In genomic region chr4:61769444-61770162, GRCh38 we compare ENCODE assay signal across 2 cellular contexts.
A peak's percentile ranks its signal among the peaks of the same experiment; 100 is the strongest.
TF ChIP-seq lines count a peak whose summit lies in the region.

No MANE protein-coding gene starts in this region.

TF ChIP-seq in GM23338, 12 proteins besides CTCF, POLR2A, EP300 and RAD21 (continued from another document):
- TF ChIP-seq NANOG (IDR thresholded peaks at IDR 0.05; ENCODE audit: borderline replicate concordance) (peak; percentile 64; the same call in 1 of the 2 replicates), ZNF114 (CRISPR knock-in tag; IDR thresholded peaks at IDR 0.05) (peak; percentile 55; the same call in 1 of the 2 replicates)

TF ChIP-seq in H1, 55 proteins besides CTCF, POLR2A, EP300 and RAD21:
- peak; percentile 85 for TF ChIP-seq TCF12 (IDR thresholded peaks at IDR 0.05; ENCODE audit: low read depth, low read length)
- TF ChIP-seq TBP (IDR thresholded peaks at IDR 0.05; ENCODE audit: low read depth, low read length), result peak; percentile 84
- TF ChIP-seq TAF1 (IDR thresholded peaks at IDR 0.05; ENCODE audit: low read depth, low read length), result peak; percentile 57; the same call in 1 of the 2 replicates
- TF ChIP-seq SIN3A (conservative IDR thresholded peaks at IDR 0.05 in 1 of 2, IDR thresholded peaks at IDR 0.05 in 1 of 2; ENCODE audit: low read depth in 1 of 2, low read length in 2 of 2), result 0 out of 4 replicates have a peak, but pooled peaks of 1 of the 2 experiments have one; percentile 36
- peak; percentile 45 for TF ChIP-seq TAF7 (optimal IDR thresholded peaks at IDR 0.05; ENCODE audit: borderline replicate concordance, low read depth, low read length)
- TF ChIP-seq SP4 (IDR thresholded peaks at IDR 0.05; ENCODE audit: low read length), result peak; percentile 33; the same call in 1 of the 2 replicates
- TF ChIP-seq POLR2AphosphoS5 (IDR thresholded peaks at IDR 0.05; ENCODE audit: low read depth, low read length), result peak; percentile 67; the same call in 1 of the 2 replicates
